Comparison of ENCODE assay signal across 1 cellular context in the genomic region with DNA sequence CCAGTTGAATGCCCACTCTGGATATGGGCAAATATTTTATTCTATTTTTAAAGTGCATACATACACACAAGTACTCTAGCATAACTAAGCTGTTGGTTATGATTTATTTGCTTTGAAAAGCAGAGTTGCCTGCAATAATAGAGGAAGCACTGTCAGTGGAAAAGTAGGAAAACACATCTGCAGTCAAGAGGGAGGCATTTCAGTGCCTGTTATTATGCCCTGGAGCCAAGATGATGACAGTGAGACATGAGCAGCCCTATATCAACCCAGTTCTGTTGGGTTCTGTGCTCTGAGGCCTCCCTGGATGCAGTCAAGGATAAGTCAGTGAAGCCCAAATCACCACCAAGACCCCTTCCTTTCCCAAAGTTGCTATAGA.
TF ChIP-seq lines count a peak whose summit lies in the region.

No MANE protein-coding gene starts in this region.

TF ChIP-seq in HEK293, 187 proteins besides CTCF, POLR2A, EP300 and RAD21 (continued from another document):
- 0 out of 2 replicates have a peak, but pooled peaks have one; percentile 14 for TF ChIP-seq ZBTB17 (tag by site-specific recombination; IDR thresholded peaks at IDR 0.05)
